Comparison of ENCODE assay signal across 1 cellular context in the genomic region with DNA sequence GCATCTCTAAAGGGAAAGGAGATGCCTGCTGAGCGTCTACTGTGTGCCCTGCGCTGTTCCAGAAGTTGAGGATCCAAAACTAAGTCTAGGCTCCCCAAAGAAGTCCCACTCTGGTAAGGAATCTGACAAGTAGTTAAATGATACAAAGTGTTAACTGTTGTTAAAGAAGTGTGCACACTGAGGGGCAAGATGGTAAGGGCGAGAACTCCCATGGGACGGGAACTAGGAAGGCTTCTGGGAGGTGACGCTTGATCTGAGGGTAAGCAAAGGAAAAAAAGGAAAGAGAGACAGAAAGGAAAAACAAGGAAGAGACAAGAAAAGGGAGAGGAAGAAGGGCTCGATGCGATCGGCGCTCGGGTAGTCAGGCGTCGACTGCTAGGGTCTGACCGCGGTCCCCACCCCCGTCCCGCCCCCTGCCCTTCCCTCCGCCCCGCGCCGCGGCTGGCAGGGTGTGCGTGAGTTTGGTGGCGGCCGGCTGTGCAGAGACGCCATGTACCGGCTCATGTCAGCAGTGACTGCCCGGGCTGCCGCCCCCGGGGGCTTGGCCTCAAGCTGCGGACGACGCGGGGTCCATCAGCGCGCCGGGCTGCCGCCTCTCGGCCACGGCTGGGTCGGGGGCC.
TF ChIP-seq lines count a peak whose summit lies in the region.

Gene LACTB, plus strand, starts transcription at position 480 of the 620 bp plus-strand sequence. Its CDS starts 11 bp downstream, at position 491.

TF ChIP-seq in HepG2, 621 proteins besides CTCF, POLR2A, EP300 and RAD21 (continued from another document and continues in another):
- TF ChIP-seq ZBED4 (CRISPR knock-in tag; IDR thresholded peaks at IDR 0.05; ENCODE audit: borderline replicate concordance) = no peak
- TF ChIP-seq, protein P1, sequence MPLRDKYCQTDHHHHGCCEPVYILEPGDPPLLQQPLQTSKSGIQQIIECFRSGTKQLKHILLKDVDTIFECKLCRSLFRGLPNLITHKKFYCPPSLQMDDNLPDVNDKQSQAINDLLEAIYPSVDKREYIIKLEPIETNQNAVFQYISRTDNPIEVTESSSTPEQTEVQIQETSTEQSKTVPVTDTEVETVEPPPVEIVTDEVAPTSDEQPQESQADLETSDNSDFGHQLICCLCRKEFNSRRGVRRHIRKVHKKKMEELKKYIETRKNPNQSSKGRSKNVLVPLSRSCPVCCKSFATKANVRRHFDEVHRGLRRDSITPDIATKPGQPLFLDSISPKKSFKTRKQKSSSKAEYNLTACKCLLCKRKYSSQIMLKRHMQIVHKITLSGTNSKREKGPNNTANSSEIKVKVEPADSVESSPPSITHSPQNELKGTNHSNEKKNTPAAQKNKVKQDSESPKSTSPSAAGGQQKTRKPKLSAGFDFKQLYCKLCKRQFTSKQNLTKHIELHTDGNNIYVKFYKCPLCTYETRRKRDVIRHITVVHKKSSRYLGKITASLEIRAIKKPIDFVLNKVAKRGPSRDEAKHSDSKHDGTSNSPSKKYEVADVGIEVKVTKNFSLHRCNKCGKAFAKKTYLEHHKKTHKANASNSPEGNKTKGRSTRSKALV (CRISPR knock-in tag; IDR thresholded peaks at IDR 0.05) = 0 out of 2 replicates have a peak, but pooled peaks have one; percentile 25
- no peak for TF ChIP-seq PAF1 (CRISPR knock-in tag; IDR thresholded peaks at IDR 0.05)
- TF ChIP-seq NFATC3 (CRISPR knock-in tag; IDR thresholded peaks at IDR 0.05) = no peak
- no peak for TF ChIP-seq ZNF747 (CRISPR knock-in tag; IDR thresholded peaks at IDR 0.05; ENCODE audit: borderline replicate concordance)
- 0 out of 2 replicates have a peak, but pooled peaks have one; percentile 57 for TF ChIP-seq ZNF546 (CRISPR knock-in tag; conservative IDR thresholded peaks at IDR 0.05)
- TF ChIP-seq ZNF558 (CRISPR knock-in tag; IDR thresholded peaks at IDR 0.05; ENCODE audit: borderline replicate concordance) = no peak
- TF ChIP-seq ATF1 (CRISPR knock-in tag; IDR thresholded peaks at IDR 0.05) = no peak
- no peak for TF ChIP-seq CREB1 (IDR thresholded peaks at IDR 0.05)
- TF ChIP-seq CREB1 (CRISPR knock-in tag; IDR thresholded peaks at IDR 0.05) = no peak
- no peak for TF ChIP-seq ZNF432 (CRISPR knock-in tag; IDR thresholded peaks at IDR 0.05; ENCODE audit: borderline replicate concordance)
- peak; percentile 43; the same call in 1 of the 2 replicates for TF ChIP-seq ZNF556 (CRISPR knock-in tag; IDR thresholded peaks at IDR 0.05; ENCODE audit: borderline replicate concordance)
- peak in 1 of 2 experiments; percentile 75; a peak in 1 of 4 replicates for TF ChIP-seq KLF16 (CRISPR knock-in tag; IDR thresholded peaks at IDR 0.05)
- TF ChIP-seq ARID4A (CRISPR knock-in tag; IDR thresholded peaks at IDR 0.05; ENCODE audit: borderline replicate concordance) = peak; percentile 87
- no peak for TF ChIP-seq ZNF878 (CRISPR knock-in tag; IDR thresholded peaks at IDR 0.05)
- no peak for TF ChIP-seq ZNF24 (IDR thresholded peaks at IDR 0.05)
- TF ChIP-seq RBM22 (optimal IDR thresholded peaks at IDR 0.05; ENCODE audit: low read length) = no peak
- TF ChIP-seq ZBTB3 (CRISPR knock-in tag; IDR thresholded peaks at IDR 0.05; ENCODE audit: borderline replicate concordance, low read depth) = no peak
- no peak for TF ChIP-seq EZH2 (conservative IDR thresholded peaks at IDR 0.05; ENCODE audit: low read depth, low read length)
- peak; percentile 66; the same call in 1 of the 2 replicates for TF ChIP-seq TAF1 (CRISPR knock-in tag; IDR thresholded peaks at IDR 0.05)
- TF ChIP-seq ZSCAN29 (CRISPR knock-in tag; conservative IDR thresholded peaks at IDR 0.05) = 0 out of 2 replicates have a peak, but pooled peaks have one; percentile 42
- TF ChIP-seq DNMT3B (CRISPR knock-in tag; conservative IDR thresholded peaks at IDR 0.05) = no peak
- TF ChIP-seq ZNF136 (CRISPR knock-in tag; IDR thresholded peaks at IDR 0.05; ENCODE audit: low read depth) = no peak
- TF ChIP-seq GMEB1 (CRISPR knock-in tag; IDR thresholded peaks at IDR 0.05; ENCODE audit: borderline replicate concordance) = peak; percentile 46; the same call in 1 of the 2 replicates
- TF ChIP-seq, protein P2, sequence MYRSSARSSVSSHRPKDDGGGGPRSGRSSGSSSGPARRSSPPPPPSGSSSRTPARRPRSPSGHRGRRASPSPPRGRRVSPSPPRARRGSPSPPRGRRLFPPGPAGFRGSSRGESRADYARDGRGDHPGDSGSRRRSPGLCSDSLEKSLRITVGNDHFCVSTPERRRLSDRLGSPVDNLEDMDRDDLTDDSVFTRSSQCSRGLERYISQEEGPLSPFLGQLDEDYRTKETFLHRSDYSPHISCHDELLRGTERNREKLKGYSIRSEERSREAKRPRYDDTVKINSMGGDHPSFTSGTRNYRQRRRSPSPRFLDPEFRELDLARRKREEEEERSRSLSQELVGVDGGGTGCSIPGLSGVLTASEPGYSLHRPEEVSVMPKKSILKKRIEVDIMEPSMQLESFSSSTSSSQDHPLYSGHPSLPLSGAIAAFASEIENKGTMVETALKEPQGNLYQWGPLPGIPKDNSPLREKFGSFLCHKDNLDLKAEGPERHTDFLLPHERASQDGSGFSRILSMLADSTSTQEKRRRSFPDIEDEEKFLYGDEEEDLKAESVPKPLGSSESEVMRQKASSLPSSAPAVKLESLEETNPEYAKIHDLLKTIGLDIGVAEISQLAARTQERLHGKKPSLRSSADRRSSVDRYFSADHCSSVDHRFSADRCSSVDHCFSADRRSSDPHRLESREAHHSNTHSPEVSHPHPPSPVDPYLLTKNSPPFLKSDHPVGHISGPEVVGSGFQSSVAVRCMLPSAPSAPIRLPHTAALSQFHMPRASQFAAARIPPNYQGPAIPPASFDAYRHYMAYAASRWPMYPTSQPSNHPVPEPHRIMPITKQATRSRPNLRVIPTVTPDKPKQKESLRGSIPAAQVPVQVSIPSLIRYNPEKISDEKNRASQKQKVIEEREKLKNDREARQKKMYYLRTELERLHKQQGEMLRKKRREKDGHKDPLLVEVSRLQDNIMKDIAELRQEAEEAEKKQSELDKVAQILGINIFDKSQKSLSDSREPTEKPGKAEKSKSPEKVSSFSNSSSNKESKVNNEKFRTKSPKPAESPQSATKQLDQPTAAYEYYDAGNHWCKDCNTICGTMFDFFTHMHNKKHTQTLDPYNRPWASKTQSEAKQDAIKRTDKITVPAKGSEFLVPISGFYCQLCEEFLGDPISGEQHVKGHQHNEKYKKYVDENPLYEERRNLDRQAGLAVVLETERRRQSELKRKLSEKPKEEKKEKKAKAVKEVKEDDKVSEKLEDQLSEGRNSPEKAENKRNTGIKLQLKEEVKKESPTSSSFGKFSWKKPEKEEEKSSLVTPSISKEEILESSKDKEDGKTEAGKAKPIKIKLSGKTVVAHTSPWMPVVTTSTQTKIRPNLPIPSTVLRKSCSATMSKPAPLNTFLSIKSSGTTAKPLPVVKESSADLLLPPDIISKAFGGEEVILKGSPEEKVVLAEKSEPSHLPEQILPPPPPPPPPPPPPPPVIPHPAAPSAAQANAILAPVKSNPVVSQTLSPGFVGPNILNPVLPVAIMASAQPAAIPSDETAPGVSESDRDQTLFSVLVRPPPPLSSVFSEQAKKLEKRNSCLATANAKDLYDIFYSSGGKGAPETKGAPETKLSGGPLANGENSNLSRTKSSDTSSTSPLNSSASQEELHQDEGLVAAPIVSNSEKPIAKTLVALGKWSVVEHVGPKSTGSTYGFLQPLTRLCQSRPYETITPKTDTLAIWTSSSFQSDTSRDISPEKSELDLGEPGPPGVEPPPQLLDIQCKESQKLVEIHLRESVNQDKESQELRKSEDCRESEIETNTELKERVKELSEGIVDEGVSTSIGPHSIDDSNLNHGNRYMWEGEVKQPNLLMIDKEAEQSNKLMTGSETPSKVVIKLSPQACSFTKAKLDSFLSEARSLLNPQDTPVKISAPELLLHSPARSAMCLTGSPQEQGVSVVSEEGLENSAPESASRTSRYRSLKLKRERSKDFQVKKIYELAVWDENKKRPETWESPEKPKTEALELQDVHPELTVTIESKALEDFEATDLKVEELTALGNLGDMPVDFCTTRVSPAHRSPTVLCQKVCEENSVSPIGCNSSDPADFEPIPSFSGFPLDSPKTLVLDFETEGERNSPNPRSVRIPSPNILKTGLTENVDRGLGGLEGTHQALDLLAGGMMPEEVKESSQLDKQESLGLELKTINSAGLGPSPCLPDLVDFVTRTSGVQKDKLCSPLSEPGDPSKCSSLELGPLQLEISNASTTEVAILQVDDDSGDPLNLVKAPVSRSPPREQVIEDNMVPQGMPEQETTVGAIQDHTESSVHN (CRISPR knock-in tag; IDR thresholded peaks at IDR 0.05) = no peak
- TF ChIP-seq ZZZ3 (CRISPR knock-in tag; IDR thresholded peaks at IDR 0.05; ENCODE audit: borderline replicate concordance) = no peak
- TF ChIP-seq IRF2 (CRISPR knock-in tag; IDR thresholded peaks at IDR 0.05) = 0 out of 2 replicates have a peak, but pooled peaks have one; percentile 44
- TF ChIP-seq GMEB2 (CRISPR knock-in tag; IDR thresholded peaks at IDR 0.05; ENCODE audit: low read depth) = no peak
- no peak for TF ChIP-seq ZNF251 (CRISPR knock-in tag; IDR thresholded peaks at IDR 0.05)
- TF ChIP-seq PCBP1 (IDR thresholded peaks at IDR 0.05; ENCODE audit: borderline replicate concordance, low read depth, low read length) = no peak
- TF ChIP-seq KDM3A (CRISPR knock-in tag; IDR thresholded peaks at IDR 0.05; ENCODE audit: low read depth) = peak; percentile 7; the same call in 1 of the 2 replicates
- TF ChIP-seq ZC3H13 (CRISPR knock-in tag; IDR thresholded peaks at IDR 0.05) = no peak
- TF ChIP-seq ZIK1 (CRISPR knock-in tag; IDR thresholded peaks at IDR 0.05; ENCODE audit: borderline replicate concordance, low read depth) = no peak
- TF ChIP-seq MAFK (conservative IDR thresholded peaks at IDR 0.05 in 1 of 2, IDR thresholded peaks at IDR 0.05 in 1 of 2; ENCODE audit: low read length in 2 of 2) = no peak
- no peak for TF ChIP-seq FOXK1 (CRISPR knock-in tag; IDR thresholded peaks at IDR 0.05; ENCODE audit: borderline replicate concordance, low read depth)
